24 cellular contexts compared by ENCODE assay signal in genomic region chr10:20443094-20443493, GRCh38.
"Had no signal": no experiment of that assay in that cellular context is flagged by ENCODE, and none has a peak within 500 bp of the region (broad histone marks: within the 10 kb centered on the region; RNA-seq: fewer than 3 reads in every experiment).

No MANE protein-coding gene starts in this region.

- H3K36me3 ChIP-seq: cardiac muscle cell, lower lobe of right lung, right lobe of liver, tibial artery had no signal

- DNase-seq: activated CD4-positive, alpha-beta T cell treated with anti-CD3 and anti-CD28 coated beads, Interleukin-2, amount 10 ng/mL, durations not matched to agents 7 days and 5 days; activated CD8-positive, alpha-beta T cell treated with anti-CD3 and anti-CD28 coated beads, Interleukin-2, amount 10 ng/mL, durations not matched to agents 7 days and 5 days; activated gamma-delta T cell; anterior cingulate cortex; body of pancreas; dermis blood vessel endothelial cell; effector CD8-positive, alpha-beta T cell; erythroblast; foreskin fibroblast; lower lobe of right lung; naive B cell; occipital lobe; right lobe of liver; stimulated activated CD4-positive, alpha-beta T cell treated with anti-CD3 and anti-CD28 coated beads, Interleukin-2, amount 100 ng/mL, for 24 hours; stimulated activated naive CD8-positive, alpha-beta T cell treated with anti-CD3 and anti-CD28 coated beads, Interleukin-15, amount 100 ng/mL, for 72 hours; tibial artery had no signal

- H3K27me3 ChIP-seq: body of pancreas, cardiac muscle cell, right lobe of liver, tibial artery had no signal

- H3K4me1 Mint-ChIP-seq: activated CD4-positive, alpha-beta T cell treated with anti-CD3 and anti-CD28 coated beads, Interleukin-2, amount 10 ng/mL, durations not matched to agents 7 days and 5 days; activated naive CD4-positive, alpha-beta T cell treated with anti-CD3 and anti-CD28 coated beads, Interleukin-2, amount 50 U/mL, for 24 hours; naive B cell; neural crest cell; stimulated activated effector memory CD8-positive, alpha-beta T cell treated with anti-CD3 and anti-CD28 coated beads, Interleukin-12 subunit alpha, Interleukin-12 subunit beta, amount 100 ng/mL, for 72 hours; stimulated activated naive CD8-positive, alpha-beta T cell treated with anti-CD3 and anti-CD28 coated beads, Interleukin-15, amount 100 ng/mL, for 72 hours had no signal

- ATAC-seq: activated CD4-positive, CD25-positive, alpha-beta regulatory T cell treated with anti-CD3 and anti-CD28 coated beads, Interleukin-2, amount 50 U/mL, for 24 hours; activated CD8-positive, alpha-beta T cell treated with anti-CD3 and anti-CD28 coated beads, Interleukin-2, amount 10 ng/mL, durations not matched to agents 7 days and 5 days; body of pancreas; left lobe of liver; lower lobe of right lung; right lobe of liver; stimulated activated effector memory CD8-positive, alpha-beta T cell treated with anti-CD3 and anti-CD28 coated beads, Interleukin-12 subunit alpha, Interleukin-12 subunit beta, amount 100 ng/mL, for 72 hours; stimulated activated naive CD8-positive, alpha-beta T cell treated with anti-CD3 and anti-CD28 coated beads, Interleukin-15, amount 100 ng/mL, for 72 hours had no signal

- H3K27me3 Mint-ChIP-seq: activated CD4-positive, alpha-beta T cell treated with anti-CD3 and anti-CD28 coated beads, Interleukin-2, amount 10 ng/mL, durations not matched to agents 7 days and 5 days; activated naive CD4-positive, alpha-beta T cell treated with anti-CD3 and anti-CD28 coated beads, Interleukin-2, amount 50 U/mL, for 24 hours; naive B cell; stimulated activated naive CD8-positive, alpha-beta T cell treated with anti-CD3 and anti-CD28 coated beads, Interleukin-15, amount 100 ng/mL, for 72 hours had no signal

- H3K36me3 Mint-ChIP-seq: activated naive CD4-positive, alpha-beta T cell treated with anti-CD3 and anti-CD28 coated beads, Interleukin-2, amount 50 U/mL, for 24 hours; naive B cell; stimulated activated effector memory CD8-positive, alpha-beta T cell treated with anti-CD3 and anti-CD28 coated beads, Interleukin-12 subunit alpha, Interleukin-12 subunit beta, amount 100 ng/mL, for 72 hours had no signal

- H3K4me3 Mint-ChIP-seq: activated CD4-positive, alpha-beta T cell treated with anti-CD3 and anti-CD28 coated beads, Interleukin-2, amount 10 ng/mL, durations not matched to agents 7 days and 5 days; activated CD8-positive, alpha-beta T cell treated with anti-CD3 and anti-CD28 coated beads, Interleukin-2, amount 10 ng/mL, durations not matched to agents 7 days and 5 days; activated naive CD4-positive, alpha-beta T cell treated with anti-CD3 and anti-CD28 coated beads, Interleukin-2, amount 50 U/mL, for 24 hours; activated T-helper 1 cell treated with anti-CD3 and anti-CD28 coated beads, Interleukin-12 subunit alpha, Interleukin-12 subunit beta, Interleukin-2, Interleukin-4 antibody, amounts not matched to agents 30 ng/mL and 10 ng/mL and 1 ng/mL, durations not matched to agents 14 hours and 24 hours and 36 hours; naive B cell; neural crest cell; stimulated activated effector memory CD8-positive, alpha-beta T cell treated with anti-CD3 and anti-CD28 coated beads, Interleukin-12 subunit alpha, Interleukin-12 subunit beta, amount 100 ng/mL, for 72 hours; stimulated activated naive CD8-positive, alpha-beta T cell treated with anti-CD3 and anti-CD28 coated beads, Interleukin-15, amount 100 ng/mL, for 72 hours had no signal

- H3K27ac ChIP-seq: body of pancreas, cardiac muscle cell, lower lobe of right lung, right lobe of liver, skin epidermis, tibial artery had no signal

- H3K4me1 ChIP-seq: body of pancreas, lower lobe of right lung, right lobe of liver had no signal

- H3K9me3 ChIP-seq: lower lobe of right lung, right lobe of liver, tibial artery had no signal

- H3K4me3 ChIP-seq: body of pancreas, cardiac muscle cell, lower lobe of right lung, right lobe of liver, skin epidermis, tibial artery had no signal

- H3K27ac Mint-ChIP-seq: activated CD4-positive, alpha-beta T cell treated with anti-CD3 and anti-CD28 coated beads, Interleukin-2, amount 10 ng/mL, durations not matched to agents 7 days and 5 days; activated CD8-positive, alpha-beta T cell treated with anti-CD3 and anti-CD28 coated beads, Interleukin-2, amount 10 ng/mL, durations not matched to agents 7 days and 5 days; activated naive CD4-positive, alpha-beta T cell treated with anti-CD3 and anti-CD28 coated beads, Interleukin-2, amount 50 U/mL, for 24 hours; activated T-helper 1 cell treated with anti-CD3 and anti-CD28 coated beads, Interleukin-12 subunit alpha, Interleukin-12 subunit beta, Interleukin-2, Interleukin-4 antibody, amounts not matched to agents 30 ng/mL and 10 ng/mL and 1 ng/mL, durations not matched to agents 14 hours and 24 hours and 36 hours; naive B cell; stimulated activated effector memory CD8-positive, alpha-beta T cell treated with anti-CD3 and anti-CD28 coated beads, Interleukin-12 subunit alpha, Interleukin-12 subunit beta, amount 100 ng/mL, for 72 hours; stimulated activated naive CD8-positive, alpha-beta T cell treated with anti-CD3 and anti-CD28 coated beads, Interleukin-15, amount 100 ng/mL, for 72 hours had no signal
